In the genomic region with DNA sequence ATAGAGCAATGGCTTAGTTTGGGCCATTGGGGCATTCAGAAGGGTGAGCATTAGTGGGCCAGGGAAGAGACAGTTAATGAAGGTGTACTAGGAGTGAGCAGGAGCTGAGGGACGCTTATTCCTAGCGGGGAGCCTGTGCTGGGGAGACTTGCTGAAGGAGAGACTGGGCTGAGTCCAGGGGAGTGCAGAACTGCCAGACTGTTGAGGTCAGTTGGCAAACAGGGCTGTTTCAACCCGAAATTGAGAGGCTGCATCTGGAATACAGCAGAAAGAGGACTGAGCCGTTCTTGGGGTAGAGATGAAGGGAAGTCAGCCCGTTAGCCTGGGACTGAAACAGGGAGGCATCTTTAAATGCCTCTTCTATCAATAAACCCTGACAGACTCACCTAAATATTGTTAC, we compare ENCODE assay signal across 1 cellular context.
TF ChIP-seq lines count a peak whose summit lies in the region.

No MANE protein-coding gene starts in this region.

TF ChIP-seq in GM23338, 12 proteins besides CTCF, POLR2A, EP300 and RAD21 (continued from another document):
- TF ChIP-seq, protein P1, sequence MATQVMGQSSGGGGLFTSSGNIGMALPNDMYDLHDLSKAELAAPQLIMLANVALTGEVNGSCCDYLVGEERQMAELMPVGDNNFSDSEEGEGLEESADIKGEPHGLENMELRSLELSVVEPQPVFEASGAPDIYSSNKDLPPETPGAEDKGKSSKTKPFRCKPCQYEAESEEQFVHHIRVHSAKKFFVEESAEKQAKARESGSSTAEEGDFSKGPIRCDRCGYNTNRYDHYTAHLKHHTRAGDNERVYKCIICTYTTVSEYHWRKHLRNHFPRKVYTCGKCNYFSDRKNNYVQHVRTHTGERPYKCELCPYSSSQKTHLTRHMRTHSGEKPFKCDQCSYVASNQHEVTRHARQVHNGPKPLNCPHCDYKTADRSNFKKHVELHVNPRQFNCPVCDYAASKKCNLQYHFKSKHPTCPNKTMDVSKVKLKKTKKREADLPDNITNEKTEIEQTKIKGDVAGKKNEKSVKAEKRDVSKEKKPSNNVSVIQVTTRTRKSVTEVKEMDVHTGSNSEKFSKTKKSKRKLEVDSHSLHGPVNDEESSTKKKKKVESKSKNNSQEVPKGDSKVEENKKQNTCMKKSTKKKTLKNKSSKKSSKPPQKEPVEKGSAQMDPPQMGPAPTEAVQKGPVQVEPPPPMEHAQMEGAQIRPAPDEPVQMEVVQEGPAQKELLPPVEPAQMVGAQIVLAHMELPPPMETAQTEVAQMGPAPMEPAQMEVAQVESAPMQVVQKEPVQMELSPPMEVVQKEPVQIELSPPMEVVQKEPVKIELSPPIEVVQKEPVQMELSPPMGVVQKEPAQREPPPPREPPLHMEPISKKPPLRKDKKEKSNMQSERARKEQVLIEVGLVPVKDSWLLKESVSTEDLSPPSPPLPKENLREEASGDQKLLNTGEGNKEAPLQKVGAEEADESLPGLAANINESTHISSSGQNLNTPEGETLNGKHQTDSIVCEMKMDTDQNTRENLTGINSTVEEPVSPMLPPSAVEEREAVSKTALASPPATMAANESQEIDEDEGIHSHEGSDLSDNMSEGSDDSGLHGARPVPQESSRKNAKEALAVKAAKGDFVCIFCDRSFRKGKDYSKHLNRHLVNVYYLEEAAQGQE (IDR thresholded peaks at IDR 0.05; ENCODE audit: unreplicated experiment): no peak
